Comparison of ENCODE assay signal across 17 cellular contexts in the genomic region with DNA sequence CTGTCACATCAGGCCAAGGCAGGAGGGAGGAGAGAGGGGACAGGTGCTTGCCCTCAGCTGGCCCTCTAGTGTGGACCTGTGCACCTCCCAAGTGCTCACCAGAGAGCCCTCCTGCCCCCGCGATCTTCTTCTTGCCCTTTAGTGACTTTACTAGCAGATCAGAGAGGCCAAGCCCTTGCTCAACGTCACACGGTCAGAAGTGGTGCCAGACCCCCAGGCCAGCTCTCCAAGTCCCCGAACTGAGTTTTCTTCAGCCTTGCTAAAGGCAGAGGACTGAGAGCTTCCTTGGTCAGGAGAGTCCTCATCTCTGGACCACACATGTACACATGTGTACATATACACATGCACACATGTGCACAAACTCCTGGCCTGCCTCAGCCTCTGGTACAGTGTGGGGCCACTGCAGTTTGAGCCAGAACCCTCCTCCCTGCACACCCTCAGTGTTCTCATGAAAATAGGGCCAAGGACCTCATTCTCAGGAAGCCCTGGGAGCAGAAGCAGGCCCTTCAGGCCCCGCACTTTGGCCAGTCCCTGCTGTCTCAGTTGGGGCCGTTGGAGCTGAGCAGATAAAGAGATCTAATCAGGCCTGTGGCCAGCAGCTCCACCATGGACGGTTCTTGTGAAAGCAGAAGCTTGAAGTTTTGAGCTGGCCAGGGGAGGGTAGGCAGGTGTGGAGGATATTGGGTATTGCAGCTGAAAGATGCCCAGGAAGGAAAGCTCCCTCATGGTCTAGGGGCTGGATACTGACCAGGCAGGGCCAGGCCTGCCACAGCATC. TPM values are rescaled to one million over a fixed set of nuclear protein-coding genes. Genes with fewer than 3 reads are reported as not detected.
"Had no signal": no experiment of that assay in that cellular context is flagged by ENCODE, and none has a peak within 500 bp of the region (broad histone marks: within the 10 kb centered on the region; RNA-seq: fewer than 3 reads in every experiment).

No MANE protein-coding gene starts in this region.

- DNase-seq: activated CD4-positive, alpha-beta memory T cell treated with anti-CD3 and anti-CD28 coated beads for 36 hours; activated naive CD4-positive, alpha-beta T cell treated with Interleukin-2 at 50 U/mL for 16 hours; colonic mucosa; left lung; nephron progenitor cell; stimulated activated CD4-positive, alpha-beta T cell treated with anti-CD3 and anti-CD28 coated beads, Interleukin-15, amount 100 ng/mL, for 24 hours; stimulated activated CD4-positive, alpha-beta T cell treated with anti-CD3 and anti-CD28 coated beads, Interleukin-4, amount 100 ng/mL, for 24 hours; testis had no signal

- H3K36me3 ChIP-seq: colonic mucosa, left lung had no signal

- H3K27ac ChIP-seq: colonic mucosa, left lung, testis had no signal

- H3K4me3 ChIP-seq: colonic mucosa, left lung, testis had no signal

- H3K27me3 ChIP-seq: colonic mucosa, testis had no signal

- H3K9me3 ChIP-seq: colonic mucosa, left lung, testis had no signal

- ATAC-seq: left lung had no signal

- H3K4me1 ChIP-seq: colonic mucosa, left lung, testis had no signal

RNA-seq across cellular contexts. Expression of a gene that starts 7.4 kb away (rescaled TPM):
- total RNA-seq: activated CD4-positive, alpha-beta memory T cell treated with anti-CD3 and anti-CD28 coated beads for 36 hours; activated T-helper 1 cell treated with anti-CD3 and anti-CD28 coated beads, Interleukin-12 subunit alpha, Interleukin-12 subunit beta, Interleukin-2, Interleukin-4 antibody, amounts not matched to agents 30 ng/mL and 10 ng/mL and 1 ng/mL, durations not matched to agents 14 hours and 24 hours and 36 hours; cardiac septum; colonic mucosa; fibroblast of lung; frontal cortex; left lung; T-helper 2 cell treated with Interferon-gamma antibody and Interleukin-4, amounts not matched to agents 100 ng/mL and 5 ng/mL, for 36 hours; testis had no signal
- polyA plus RNA-seq: adipose tissue, fibroblast of lung, keratinocyte, urinary bladder had no signal

RNA-seq across cellular contexts. Expression of a gene that starts 18.4 kb away (rescaled TPM):
- total RNA-seq: activated CD4-positive, alpha-beta memory T cell treated with anti-CD3 and anti-CD28 coated beads for 36 hours; activated T-helper 1 cell treated with anti-CD3 and anti-CD28 coated beads, Interleukin-12 subunit alpha, Interleukin-12 subunit beta, Interleukin-2, Interleukin-4 antibody, amounts not matched to agents 30 ng/mL and 10 ng/mL and 1 ng/mL, durations not matched to agents 14 hours and 24 hours and 36 hours; cardiac septum; colonic mucosa; fibroblast of lung; frontal cortex; left lung; skeletal muscle tissue; T-helper 2 cell treated with Interferon-gamma antibody and Interleukin-4, amounts not matched to agents 100 ng/mL and 5 ng/mL, for 36 hours; testis; urinary bladder had no signal
- polyA plus RNA-seq: adipose tissue, fibroblast of lung, keratinocyte, urinary bladder had no signal

RNA-seq across cellular contexts. Expression of a gene that starts 37.0 kb away (rescaled TPM):
- total RNA-seq: cardiac septum, colonic mucosa, fibroblast of lung, left lung, skeletal muscle tissue, urinary bladder had no signal
- polyA plus RNA-seq: fibroblast of lung, keratinocyte, urinary bladder had no signal

RNA-seq across cellular contexts. Expression of a gene that starts 53.2 kb away (rescaled TPM):
- total RNA-seq: activated CD4-positive, alpha-beta memory T cell treated with anti-CD3 and anti-CD28 coated beads for 36 hours; activated T-helper 1 cell treated with anti-CD3 and anti-CD28 coated beads, Interleukin-12 subunit alpha, Interleukin-12 subunit beta, Interleukin-2, Interleukin-4 antibody, amounts not matched to agents 30 ng/mL and 10 ng/mL and 1 ng/mL, durations not matched to agents 14 hours and 24 hours and 36 hours; cardiac septum; colonic mucosa; fibroblast of lung; frontal cortex; skeletal muscle tissue; T-helper 2 cell treated with Interferon-gamma antibody and Interleukin-4, amounts not matched to agents 100 ng/mL and 5 ng/mL, for 36 hours; urinary bladder had no signal
- polyA plus RNA-seq: fibroblast of lung, keratinocyte, urinary bladder had no signal
